10 cellular contexts compared by ENCODE assay signal in genomic region chr2:74513605-74514367, GRCh38. TPM values are rescaled to one million over a fixed set of nuclear protein-coding genes. Genes with fewer than 3 reads are reported as not detected.
DNase-seq lines count a peak whose midpoint lies in the region; ATAC-seq and TF ChIP-seq lines count a peak whose summit lies in the region.
"Had no signal": no experiment of that assay in that cellular context is flagged by ENCODE, and none has a peak within 500 bp of the region (broad histone marks: within the 10 kb centered on the region; RNA-seq: fewer than 3 reads in every experiment).

No MANE protein-coding gene starts in this region.

- no peaks in the 10 kb centered on the region for H3K9me3 Mint-ChIP-seq in CD8-positive, alpha-beta T cell
- no peaks in the 10 kb centered on the region for H3K9me3 Mint-ChIP-seq in activated T-cell treated with anti-CD3 and anti-CD28 coated beads, Interleukin-2, amount 50 U/mL, for 24 hours
- H3K9me3 Mint-ChIP-seq in progenitor cell of endocrine pancreas (ENCODE audit: low read depth), result no peaks in the 10 kb centered on the region
- H3K9me3 Mint-ChIP-seq: nephron had no signal

- CTCF ChIA-PET in CD8-positive, alpha-beta T cell (lab: Charles Lee), result interaction anchor here (1.1 kb wide), 1 partner anchor 13 kb away, joined by 3 read pairs; no protein-coding TSS in a partner anchor

- no peak for DNase-seq in CD8-positive, alpha-beta T cell
- peak; percentile 64 for DNase-seq in activated T-cell treated with anti-CD3 and anti-CD28 coated beads, Interleukin-2, amount 50 U/mL, for 24 hours
- DNase-seq in mucosa of descending colon (no peak), progenitor cell of endocrine pancreas (ENCODE audit: low spot score, unreplicated experiment) (no peak), H4 (ENCODE audit: low spot score) (no peak), hippocampal formation (lab: John Stamatoyannopoulos, UW) (no peak)
- DNase-seq: NCI-H187 treated with DMSO at 0.1 percent for 48 hours had no signal

- ATAC-seq in CD8-positive, alpha-beta T cell, result no peak
- ATAC-seq in mucosa of descending colon, result peak; percentile 11
- no peak for ATAC-seq in GM18511 (IDR thresholded peaks at IDR 0.05; ENCODE audit: unreplicated experiment)

- H3K27ac ChIP-seq in CD8-positive, alpha-beta T cell (ENCODE audit: low read depth, low read length), result no peak overlapping the region
- H3K27ac ChIP-seq in HUES6 (ENCODE audit: low read depth, low read length), result no peak overlapping the region

- H3K36me3 ChIP-seq in CD8-positive, alpha-beta T cell (ENCODE audit: insufficient read depth, low read length), result no peaks in the 10 kb centered on the region
- H3K36me3 ChIP-seq in HUES6 (ENCODE audit: control insufficient read depth, insufficient read depth, low read length) (no peaks in the 10 kb centered on the region), mucosa of descending colon (ENCODE audit: low read depth) (no peaks in the 10 kb centered on the region)

- H3K4me1 ChIP-seq in CD8-positive, alpha-beta T cell (ENCODE audit: insufficient read depth, low read length), result peaks cover 33% of the 10 kb centered on the region
- H3K4me1 ChIP-seq in HUES6 (ENCODE audit: control insufficient read depth, insufficient read depth, low read length) (peaks cover 20% of the 10 kb centered on the region), mucosa of descending colon (ENCODE audit: low read depth) (peaks cover 27% of the 10 kb centered on the region)

- H3K27me3 Mint-ChIP-seq in CD8-positive, alpha-beta T cell (ENCODE audit: low read depth), result peaks cover 59% of the 10 kb centered on the region
- peaks cover 71% of the 10 kb centered on the region for H3K27me3 Mint-ChIP-seq in activated T-cell treated with anti-CD3 and anti-CD28 coated beads, Interleukin-2, amount 50 U/mL, for 24 hours
- H3K27me3 Mint-ChIP-seq in progenitor cell of endocrine pancreas, result peaks cover 78% of the 10 kb centered on the region

- H3K9me3 ChIP-seq in CD8-positive, alpha-beta T cell (ENCODE audit: low read length), result no peaks in the 10 kb centered on the region
- H3K9me3 ChIP-seq in HUES6 (ENCODE audit: control insufficient read depth, insufficient read depth, low read depth, low read length) (peaks cover 3% of the 10 kb centered on the region; the same call in 1 of the 2 replicates), mucosa of descending colon (no peaks in the 10 kb centered on the region)

- no peaks in the 10 kb centered on the region for H3K36me3 Mint-ChIP-seq in CD8-positive, alpha-beta T cell
- H3K36me3 Mint-ChIP-seq in activated T-cell treated with anti-CD3 and anti-CD28 coated beads, Interleukin-2, amount 50 U/mL, for 24 hours (ENCODE audit: low read depth), result no peaks in the 10 kb centered on the region
- H3K36me3 Mint-ChIP-seq in progenitor cell of endocrine pancreas (ENCODE audit: insufficient read depth), result no peaks in the 10 kb centered on the region

- H3K27ac Mint-ChIP-seq in CD8-positive, alpha-beta T cell, result no peak overlapping the region
- H3K27ac Mint-ChIP-seq in activated T-cell treated with anti-CD3 and anti-CD28 coated beads, Interleukin-2, amount 50 U/mL, for 24 hours, result no peak overlapping the region
- H3K27ac Mint-ChIP-seq in progenitor cell of endocrine pancreas, result no peak overlapping the region
- H3K27ac Mint-ChIP-seq: nephron had no signal

- peak overlapping the region; percentile 22 for H3K4me3 Mint-ChIP-seq in CD8-positive, alpha-beta T cell
- H3K4me3 Mint-ChIP-seq in activated T-cell treated with anti-CD3 and anti-CD28 coated beads, Interleukin-2, amount 50 U/mL, for 24 hours, result peak overlapping the region; percentile 33
- no peak overlapping the region for H3K4me3 Mint-ChIP-seq in progenitor cell of endocrine pancreas (ENCODE audit: low read depth)

- TF ChIP-seq CTCF in CD8-positive, alpha-beta T cell (IDR thresholded peaks at IDR 0.05), result no peak
- TF ChIP-seq CTCF in mucosa of descending colon (IDR thresholded peaks at IDR 0.05) (no peak), progenitor cell of endocrine pancreas (IDR thresholded peaks at IDR 0.05; ENCODE audit: unreplicated experiment) (no peak)

- POLR2A ChIA-PET in CD8-positive, alpha-beta T cell (lab: Charles Lee), result interaction anchor here (1.4 to 1.5 kb wide), 2 partner anchors 10 to 15 kb away, joined by 4 to 5 read pairs; no protein-coding TSS in a partner anchor

- intact Hi-C loops in CD8-positive, alpha-beta T cell (cut with DNase I, micrococcal nuclease), result no loop called here
- intact Hi-C loops in mucosa of descending colon (cut with DNase I, micrococcal nuclease), result no loop called here

- no peak overlapping the region for H3K9ac ChIP-seq in HUES6 (ENCODE audit: low read length)

- H3K27me3 ChIP-seq in CD8-positive, alpha-beta T cell (ENCODE audit: insufficient read depth, low read length), result peaks cover 40% of the 10 kb centered on the region
- peaks cover 99% of the 10 kb centered on the region for H3K27me3 ChIP-seq in HUES6 (ENCODE audit: control insufficient read depth, insufficient read depth, low read length)

- peaks cover 19% of the 10 kb centered on the region for H3K4me1 Mint-ChIP-seq in CD8-positive, alpha-beta T cell (ENCODE audit: low read depth)
- peaks cover 29% of the 10 kb centered on the region for H3K4me1 Mint-ChIP-seq in activated T-cell treated with anti-CD3 and anti-CD28 coated beads, Interleukin-2, amount 50 U/mL, for 24 hours (ENCODE audit: low read depth)
- H3K4me1 Mint-ChIP-seq in progenitor cell of endocrine pancreas (ENCODE audit: low read depth), result peaks cover 5% of the 10 kb centered on the region
- H3K4me1 Mint-ChIP-seq: nephron had no signal

- H3K4me3 ChIP-seq in CD8-positive, alpha-beta T cell (ENCODE audit: low read depth, low read length), result no peak overlapping the region
- peak overlapping the region; percentile 57 for H3K4me3 ChIP-seq in HUES6 (ENCODE audit: low read depth, low read length)
- H3K4me3 ChIP-seq in mucosa of descending colon, result no peak overlapping the region

RNA-seq across cellular contexts. Expression of gene TLX2, which starts 0.5 kb away (rescaled TPM):
- not detected for total RNA-seq in CD8-positive, alpha-beta T cell
- total RNA-seq in mucosa of descending colon, result 1 to 10 TPM in 1 of 3 donors, under 1 TPM in 2; 0.17 to 1.6 (median 0.51) TPM
- 0.33 TPM in 1 of 2 replicates, not detected in the other for total RNA-seq in progenitor cell of endocrine pancreas
- not detected in 2 replicates for total RNA-seq in H4 (2014; rRNA removed; shearing (Covaris generic))

RNA-seq across cellular contexts. Expression of gene PCGF1, which starts 6.3 kb away (rescaled TPM):
- total RNA-seq in CD8-positive, alpha-beta T cell, result 10 to 100 TPM; 18.6 to 22.9 TPM
- 10 to 100 TPM; 20.3 to 29.1 (median 22.3) TPM for total RNA-seq in mucosa of descending colon
- total RNA-seq in progenitor cell of endocrine pancreas, result 23.3 and 24.4 TPM in 2 replicates
- 17.0 and 25.7 TPM in 2 replicates for total RNA-seq in H4 (2014; rRNA removed; shearing (Covaris generic))

RNA-seq across cellular contexts. Expression of gene DQX1, which starts 12.2 kb away (rescaled TPM):
- total RNA-seq in CD8-positive, alpha-beta T cell, result under 1 TPM in 1 of 2 experiments, not detected in 1; 0.17 TPM
- 10 to 100 TPM; 17.9 to 58.3 (median 22.2) TPM for total RNA-seq in mucosa of descending colon
- total RNA-seq in progenitor cell of endocrine pancreas, result 1.5 and 1.7 TPM in 2 replicates
- not detected in 2 replicates for total RNA-seq in H4 (2014; rRNA removed; shearing (Covaris generic))

RNA-seq across cellular contexts. Expression of gene LBX2, which starts 14.4 kb away (rescaled TPM):
- total RNA-seq in CD8-positive, alpha-beta T cell, result not detected
- total RNA-seq in mucosa of descending colon, result 1 to 10 TPM; 1.0 to 1.5 (median 1.5) TPM
- total RNA-seq in progenitor cell of endocrine pancreas, result 7.3 and 9.3 TPM in 2 replicates
- total RNA-seq in H4 (2014; rRNA removed; shearing (Covaris generic)), result 0.97 TPM in 1 of 2 replicates, not detected in the other

RNA-seq across cellular contexts. Expression of gene AUP1, which starts 15.7 kb away (rescaled TPM):
- 100 to 1,000 TPM; 201 to 202 TPM for total RNA-seq in CD8-positive, alpha-beta T cell
- total RNA-seq in mucosa of descending colon (100 to 1,000 TPM; 108 to 179 (median 129) TPM), progenitor cell of endocrine pancreas (110 and 115 TPM in 2 replicates)
- 95.4 and 102 TPM in 2 replicates for total RNA-seq in H4 (2014; rRNA removed; shearing (Covaris generic))
